ENCODE assay signal across 8 cellular contexts in genomic region chr16:70289229-70290098, GRCh38. TPM values are rescaled to one million over a fixed set of nuclear protein-coding genes. Genes with fewer than 3 reads are reported as not detected.
A peak's percentile ranks its signal among the peaks of the same experiment; 100 is the strongest.
DNase-seq lines count a peak whose midpoint lies in the region; ATAC-seq and TF ChIP-seq lines count a peak whose summit lies in the region.

AARS1 (minus strand) TSS chr16:70289506; CDS start chr16:70282763, 6,743 bp downstream.

- H3K9me3 ChIP-seq in IMR-90 (ENCODE audit: control insufficient read depth, insufficient read depth, low read length) (no peaks in the 10 kb centered on the region), mucosa of descending colon (no peaks in the 10 kb centered on the region)

- TF ChIP-seq POLR2A in IMR-90 (IDR thresholded peaks at IDR 0.05; ENCODE audit: low read depth, low read length): peak; percentile 97

- POLR2A ChIA-PET in IMR-90 (lab: Charles Lee; ENCODE audit: unreplicated experiment): no interaction called here

- peak within 1 kb of the TSS; percentile 93 for H4K5ac ChIP-seq in IMR-90 (ENCODE audit: low read depth, low read length)

- ATAC-seq in GM21528 (IDR thresholded peaks at IDR 0.05; ENCODE audit: low FRiP score, unreplicated experiment) (peak; percentile 94), IMR-90 (ENCODE audit: low read depth) (peak; percentile 98), mucosa of descending colon (peak; percentile 98)

- 0% methylated on average over 9 of the region's 53 CpGs; no CpG with 5 or more reads in 1 of the 2 experiments for WGBS in IMR-90 (ENCODE audit: extremely low coverage in 2 of 2, insufficient read length in 1 of 2), 2 experiments

- DNase-seq in DMS 273 (lab: John Stamatoyannopoulos, UW; ENCODE audit: unreplicated experiment) (peak; percentile 100), IMR-90 (peak; percentile 100), OCI-M1 (lab: John Stamatoyannopoulos, UW) (peak; percentile 99), activated T-cell treated with anti-CD3 and anti-CD28 coated beads for 4 hours (peak; percentile 87), epithelial cell of esophagus (ENCODE audit: low read depth) (peak; percentile 100), mucosa of descending colon (peak; percentile 96 to 97 (median 97))
- DNase-seq in stimulated activated CD8-positive, alpha-beta memory T cell treated with anti-CD3 and anti-CD28 coated beads, Interleukin-4, amount 100 ng/mL, for 24 hours (ENCODE audit: low read depth): peak; percentile 88

- peak within 1 kb of the TSS; percentile 81 for H2BK5ac ChIP-seq in IMR-90 (ENCODE audit: low read depth, low read length, poor library complexity, severe bottlenecking)

- peak within 1 kb of the TSS; percentile 89 for H2BK20ac ChIP-seq in IMR-90 (ENCODE audit: low read depth, low read length)

- TF ChIP-seq CTCF in IMR-90 (conservative IDR thresholded peaks at IDR 0.05; ENCODE audit: low read depth, low read length): no peak
- TF ChIP-seq CTCF in epithelial cell of esophagus (IDR thresholded peaks at IDR 0.05; ENCODE audit: insufficient read depth, low read depth, low read length, missing control alignments): no peak
- TF ChIP-seq CTCF in mucosa of descending colon (IDR thresholded peaks at IDR 0.05): no peak

- peak within 1 kb of the TSS; percentile 85 for H2AK5ac ChIP-seq in IMR-90 (ENCODE audit: low read depth, low read length)

- peak within 1 kb of the TSS; percentile 88 to 97 for H4K8ac ChIP-seq in IMR-90 (ENCODE audit: low read depth in 2 of 2, low read length in 2 of 2)

- H3K9me1 ChIP-seq in IMR-90 (ENCODE audit: insufficient read depth, low read length): peaks cover 10% of the 10 kb centered on the region; the same call in 1 of the 2 replicates

- peak within 1 kb of the TSS; percentile 78 for H2BK120ac ChIP-seq in IMR-90 (ENCODE audit: low read depth, low read length)

- BruUV-seq in IMR-90 (replicated peaks; lab: Mats Ljungman, UMichigan): no TSS peak

- H3K4me1 ChIP-seq in IMR-90 (ENCODE audit: control insufficient read depth, insufficient read depth, low read length) (no peaks in the 10 kb centered on the region; the same call in 1 of the 2 replicates), mucosa of descending colon (ENCODE audit: low read depth) (peaks cover 15% of the 10 kb centered on the region)

- H3K56ac ChIP-seq in IMR-90 (ENCODE audit: extremely low read depth, insufficient read depth, low read length): peak within 1 kb of the TSS; percentile 98

- H3K36me3 ChIP-seq in IMR-90 (ENCODE audit: control insufficient read depth, insufficient read depth, low read length) (peaks cover 7% of the 10 kb centered on the region; the same call in 1 of the 2 replicates), mucosa of descending colon (ENCODE audit: low read depth) (no peaks in the 10 kb centered on the region)

- peak within 1 kb of the TSS; percentile 93 for H3K27ac ChIP-seq in IMR-90 (ENCODE audit: insufficient read depth, low read length)

- no peak for TF ChIP-seq RAD21 in IMR-90 (IDR thresholded peaks at IDR 0.05; ENCODE audit: low read length)

- intact Hi-C loops in IMR-90 (cut with micrococcal nuclease): no loop called here
- intact Hi-C loops in mucosa of descending colon (cut with DNase I, micrococcal nuclease): no loop called here

- peaks cover 4 to 37% of the 10 kb centered on the region in 2 experiments; a peak in 3 of 4 replicates for H3K79me1 ChIP-seq in IMR-90 (ENCODE audit: low read depth in 1 of 2, low read length in 2 of 2)

- H3K18ac ChIP-seq in IMR-90 (ENCODE audit: low read depth, low read length): peak within 1 kb of the TSS; percentile 77

- peak within 1 kb of the TSS; percentile 95 for H3K23ac ChIP-seq in IMR-90 (ENCODE audit: low read depth, low read length)

- in situ Hi-C loops in IMR-90 (cut with MboI; ENCODE audit: low sequenced_read_pairs): no loop called here

- peak within 1 kb of the TSS; percentile 100 for H3K9ac ChIP-seq in IMR-90 (ENCODE audit: low read depth, low read length)

- dilution Hi-C loops in IMR-90 (cut with HindIII; ENCODE audit: low sequenced_read_pairs, unreplicated experiment): no loop called here

- H3K4me2 ChIP-seq in IMR-90 (ENCODE audit: low read depth, low read length): peak within 1 kb of the TSS; percentile 96

- peak within 1 kb of the TSS; percentile 88 for H4K91ac ChIP-seq in IMR-90 (ENCODE audit: insufficient read depth, low read depth, low read length)

- H4K20me1 ChIP-seq in IMR-90 (ENCODE audit: insufficient read depth, low read length): peaks cover 25% of the 10 kb centered on the region

- H3K14ac ChIP-seq in IMR-90 (replicated peaks; ENCODE audit: low read depth, low read length): peak within 1 kb of the TSS; percentile 92

- H2BK15ac ChIP-seq in IMR-90 (ENCODE audit: low read depth, low read length): peak within 1 kb of the TSS; percentile 83; the same call in 2 of the 3 replicates

- peak within 1 kb of the TSS; percentile 91 for H2AFZ ChIP-seq in IMR-90 (replicated peaks; ENCODE audit: low read length, poor library complexity)

- H2AK9ac ChIP-seq in IMR-90 (replicated peaks; ENCODE audit: low read depth, low read length, poor library complexity): peak within 1 kb of the TSS; percentile 90

- H3K4me3 ChIP-seq in IMR-90 (ENCODE audit: insufficient read depth, low read depth, low read length) (peak within 1 kb of the TSS; percentile 78), epithelial cell of esophagus (ENCODE audit: low read length) (peak within 1 kb of the TSS; percentile 82), mucosa of descending colon (peak within 1 kb of the TSS; percentile 75)

- no peaks in the 10 kb centered on the region for H3K27me3 ChIP-seq in IMR-90 (ENCODE audit: control insufficient read depth, insufficient read depth, low read length)

- CTCF ChIA-PET in IMR-90 (lab: Yijun Ruan, JAX): interaction anchor here (1.0 kb wide), 1 partner anchor 35 kb away, joined by 3 read pairs; no protein-coding TSS in a partner anchor

- H3K4ac ChIP-seq in IMR-90 (ENCODE audit: low read depth, low read length): peak within 1 kb of the TSS; percentile 85

TF ChIP-seq in IMR-90, 13 proteins besides CTCF, POLR2A, EP300 and RAD21:
- TF ChIP-seq BHLHE40 (IDR thresholded peaks at IDR 0.05; ENCODE audit: low read depth, low read length) (no peak), RFX5 (IDR thresholded peaks at IDR 0.05; ENCODE audit: low read depth, low read length) (no peak), SMC3 (IDR thresholded peaks at IDR 0.05; ENCODE audit: low read depth, low read length) (no peak), MAFK (IDR thresholded peaks at IDR 0.05; ENCODE audit: low read depth, low read length) (no peak), MXI1 (IDR thresholded peaks at IDR 0.05; ENCODE audit: borderline replicate concordance, low read depth, low read length) (peak; percentile 59; the same call in 1 of the 2 replicates), RCOR1 (IDR thresholded peaks at IDR 0.05; ENCODE audit: insufficient replicate concordance, low read length) (no peak), CHD1 (IDR thresholded peaks at IDR 0.05; ENCODE audit: low read depth, low read length) (no peak), MAZ (IDR thresholded peaks at IDR 0.05; ENCODE audit: borderline replicate concordance, low read depth, low read length) (no peak; the same call in 1 of the 2 replicates), ELK1 (IDR thresholded peaks at IDR 0.05; ENCODE audit: borderline replicate concordance, low read depth, low read length) (no peak), FOS (IDR thresholded peaks at IDR 0.05; ENCODE audit: low read depth, low read length) (peak; percentile 56; the same call in 1 of the 2 replicates), NFE2L2 (IDR thresholded peaks at IDR 0.05; ENCODE audit: low read depth, low read length) (no peak), CEBPB (IDR thresholded peaks at IDR 0.05; ENCODE audit: low read depth, low read length) (peak; percentile 96)
- TF ChIP-seq, protein P1, sequence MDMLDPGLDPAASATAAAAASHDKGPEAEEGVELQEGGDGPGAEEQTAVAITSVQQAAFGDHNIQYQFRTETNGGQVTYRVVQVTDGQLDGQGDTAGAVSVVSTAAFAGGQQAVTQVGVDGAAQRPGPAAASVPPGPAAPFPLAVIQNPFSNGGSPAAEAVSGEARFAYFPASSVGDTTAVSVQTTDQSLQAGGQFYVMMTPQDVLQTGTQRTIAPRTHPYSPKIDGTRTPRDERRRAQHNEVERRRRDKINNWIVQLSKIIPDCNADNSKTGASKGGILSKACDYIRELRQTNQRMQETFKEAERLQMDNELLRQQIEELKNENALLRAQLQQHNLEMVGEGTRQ (IDR thresholded peaks at IDR 0.05; ENCODE audit: low read depth, low read length): peak; percentile 82

RNA-seq across cellular contexts. Expression of gene AARS1, which starts in this region (rescaled TPM):
- total RNA-seq in IMR-90 (2012; rRNA removed): 125 and 139 TPM in 2 replicates
- 90.6 and 104 TPM in 2 replicates for polyA plus RNA-seq in IMR-90 (2012; rRNA removed)
- 86.8 and 90.8 TPM in 2 replicates for polyA plus RNA-seq in IMR-90 (2012; cell fraction: cytosol; rRNA removed)
- polyA plus RNA-seq in IMR-90 (2012; cell fraction: nucleus; rRNA removed; ENCODE audit: low replicate concordance): 65.2 and 120 TPM in 2 replicates
- total RNA-seq in mucosa of descending colon: 10 to 100 TPM; 30.1 to 77.7 (median 42.7) TPM

Comparison
In these comparisons a context has a peak if more than half of its experiments do, and no peak if none do; other contexts are left out.
1. Peak in every context shown above with its lines: DNase-seq, ATAC-seq, H3K4me3 ChIP-seq and H3K27ac ChIP-seq.